Comparison of ENCODE assay signal across 10 cellular contexts in the genomic region with DNA sequence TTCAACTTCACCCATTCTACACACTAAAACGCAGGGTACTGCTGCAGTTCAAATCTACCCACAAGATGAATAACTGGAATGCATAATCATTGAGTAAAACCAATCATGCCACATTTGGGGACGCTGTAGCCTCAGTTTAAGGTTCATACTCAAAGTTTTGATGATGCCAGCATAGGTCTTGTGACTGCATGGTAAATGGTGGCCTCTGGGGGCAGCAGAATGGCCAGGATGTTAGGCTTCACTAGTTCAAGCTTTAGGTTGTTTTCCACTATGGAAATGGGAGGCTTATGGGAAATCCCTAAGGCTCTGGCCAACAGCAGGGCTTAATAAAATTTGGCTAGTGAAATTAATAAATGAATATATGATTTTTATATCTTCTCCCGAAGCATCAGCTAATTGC.
DNase-seq lines count a peak whose midpoint lies in the region; ATAC-seq and TF ChIP-seq lines count a peak whose summit lies in the region.
"Had no signal": no experiment of that assay in that cellular context is flagged by ENCODE, and none has a peak within 500 bp of the region (broad histone marks: within the 10 kb centered on the region; RNA-seq: fewer than 3 reads in every experiment).

No MANE protein-coding gene starts in this region.

- ATAC-seq in GM18519 (IDR thresholded peaks at IDR 0.05; ENCODE audit: low FRiP score, unreplicated experiment) (peak; percentile 67), esophagus mucosa (peak; percentile 56)

- DNase-seq in AG09319 (ENCODE audit: extremely low read depth, low read depth) = no peak
- peak; percentile 27 for DNase-seq in NCI-H69 (lab: John Stamatoyannopoulos, UW)
- no peak for DNase-seq in NCI-H774 (lab: John Stamatoyannopoulos, UW)
- no peak for DNase-seq in C1 segment of cervical spinal cord (lab: John Stamatoyannopoulos, UW)
- no peak for DNase-seq in islet precursor cell
- DNase-seq in NOMO-1 treated with DMSO at 0.1 percent for 48 hours (lab: John Stamatoyannopoulos, UW; ENCODE audit: unreplicated experiment) = no peak
- DNase-seq: activated gamma-delta T cell treated with Interleukin-2 at 50 U/mL for 16 hours, NCI-H2029 had no signal

- peak; percentile 6 for TF ChIP-seq CTCF in AG09319 (IDR thresholded peaks at IDR 0.05; ENCODE audit: low read depth, low read length)
